Comparison of ENCODE assay signal across 38 cellular contexts in the genomic region with DNA sequence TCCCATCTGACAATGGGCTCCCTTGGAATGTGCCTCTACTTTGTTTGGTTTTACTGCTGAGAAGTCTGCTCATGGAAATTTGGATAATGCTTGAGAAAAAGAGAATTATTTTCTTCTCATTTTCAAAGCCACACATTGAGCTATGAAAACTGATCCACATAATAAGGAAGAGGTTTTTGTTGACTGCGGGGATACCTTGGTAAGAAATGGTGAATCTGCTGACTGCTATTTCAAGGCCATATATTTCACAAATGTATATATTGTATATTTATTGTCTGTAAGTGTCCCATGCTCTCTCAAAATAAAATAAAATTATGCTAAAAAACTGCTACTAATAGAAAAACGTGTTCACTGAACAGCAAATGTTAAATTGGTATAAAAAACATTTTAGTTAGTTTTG. TPM values are rescaled to one million over a fixed set of nuclear protein-coding genes. Genes with fewer than 3 reads are reported as not detected.
"Had no signal": no experiment of that assay in that cellular context is flagged by ENCODE, and none has a peak within 500 bp of the region (broad histone marks: within the 10 kb centered on the region; RNA-seq: fewer than 3 reads in every experiment).

No MANE protein-coding gene starts in this region.

- DNase-seq: Karpas-422, Kasumi-1, MG63, MM.1S, MV-4-11, NCI-H1048, NCI-H1092, NCI-H1092 treated with DMSO at 0.1 percent for 48 hours, NCI-H1105, NCI-H1105 treated with DMSO at 0.1 percent for 48 hours, NCI-H1417, NCI-H1417 treated with DMSO at 0.1 percent for 48 hours, NCI-H1436, NCI-H1436 treated with DMSO at 0.1 percent for 48 hours, NCI-H146, NCI-H1694, NCI-H1694 treated with DMSO at 0.1 percent for 48 hours, NCI-H187, NCI-H187 treated with DMSO at 0.1 percent for 48 hours, NCI-H1930, NCI-H2029, NCI-H2029 treated with DMSO at 0.1 percent for 48 hours, NCI-H2081, NCI-H2081 treated with DMSO at 0.1 percent for 48 hours, NCI-H2107, NCI-H2171, NCI-H2227 treated with DMSO at 0.1 percent for 48 hours, NCI-H226, NCI-H345, NCI-H446, NCI-H446 treated with DMSO at 0.1 percent for 48 hours, NCI-H510A, NCI-H510A treated with DMSO at 0.1 percent for 48 hours, NCI-H524 had no signal

- H3K36me3 ChIP-seq: MG63 had no signal

- H3K27me3 ChIP-seq: MG63 had no signal

- H3K4me3 ChIP-seq: MG63 had no signal

- H3K9me3 ChIP-seq: MG63 had no signal

RNA-seq across cellular contexts. Expression of a gene that starts 39.2 kb away (rescaled TPM):
- total RNA-seq: LHCN-M2, M059J, MCF 10A, NCI-H460 had no signal
